In genomic region chr2:182559623-182560022, GRCh38 we compare ENCODE assay signal across 30 cellular contexts.
DNase-seq lines count a peak whose midpoint lies in the region; ATAC-seq, FAIRE-seq and TF ChIP-seq lines count a peak whose summit lies in the region.
"Had no signal": no experiment of that assay in that cellular context is flagged by ENCODE, and none has a peak within 500 bp of the region (broad histone marks: within the 10 kb centered on the region; RNA-seq: fewer than 3 reads in every experiment).

No MANE protein-coding gene starts in this region.

- H3K27ac Mint-ChIP-seq in stimulated activated effector memory CD8-positive, alpha-beta T cell treated with anti-CD3 and anti-CD28 coated beads, Interleukin-12 subunit alpha, Interleukin-12 subunit beta, amount 100 ng/mL, for 72 hours: no peak overlapping the region
- H3K27ac Mint-ChIP-seq: CD14-positive monocyte; dendritic cell treated with granulocyte-macrophage colony-stimulating factor and Interleukin-4, amounts not matched to agents 40 ng/mL and 50 ng/mL, for 4 days; natural killer cell; stimulated activated naive B cell treated with anti-CD40 and anti-IgM and Interleukin-4, amounts not matched to agents 10 μg/mL and 1 μg/mL and 100 μg/mL, for 72 hours had no signal

- no peak for TF ChIP-seq CTCF in astrocyte of the spinal cord (IDR thresholded peaks at IDR 0.05; ENCODE audit: low read depth, low read length)
- no peak for TF ChIP-seq CTCF in hepatocyte (IDR thresholded peaks at IDR 0.05; ENCODE audit: poor library complexity)

- no peak overlapping the region for H3K27ac ChIP-seq in hepatocyte
- H3K27ac ChIP-seq: KMS-11, SK-N-MC, spleen, testis, vagina had no signal

- in situ Hi-C loops in astrocyte of the spinal cord (cut with HindIII; ENCODE audit: low sequenced_read_pairs): no loop called here

- H3K9me3 ChIP-seq in hepatocyte (ENCODE audit: low read depth): no peaks in the 10 kb centered on the region
- H3K9me3 ChIP-seq: spleen, testis, vagina had no signal

- no peaks in the 10 kb centered on the region for H3K4me1 Mint-ChIP-seq in stimulated activated effector memory CD8-positive, alpha-beta T cell treated with anti-CD3 and anti-CD28 coated beads, Interleukin-12 subunit alpha, Interleukin-12 subunit beta, amount 100 ng/mL, for 72 hours
- H3K4me1 Mint-ChIP-seq: natural killer cell; stimulated activated naive B cell treated with anti-CD40 and anti-IgM and Interleukin-4, amounts not matched to agents 10 μg/mL and 1 μg/mL and 100 μg/mL, for 72 hours had no signal

- no peak overlapping the region for H3K4me3 Mint-ChIP-seq in stimulated activated effector memory CD8-positive, alpha-beta T cell treated with anti-CD3 and anti-CD28 coated beads, Interleukin-12 subunit alpha, Interleukin-12 subunit beta, amount 100 ng/mL, for 72 hours
- H3K4me3 Mint-ChIP-seq: activated T-cell treated with anti-CD3 and anti-CD28 coated beads, Interleukin-2, amount 50 U/mL, for 4 hours; CD14-positive monocyte; dendritic cell treated with granulocyte-macrophage colony-stimulating factor and Interleukin-4, amounts not matched to agents 40 ng/mL and 50 ng/mL, for 4 days; natural killer cell; stimulated activated naive B cell treated with anti-CD40 and anti-IgM and Interleukin-4, amounts not matched to agents 10 μg/mL and 1 μg/mL and 100 μg/mL, for 72 hours had no signal

- H2AFZ ChIP-seq in hepatocyte: no peak overlapping the region

- no peaks in the 10 kb centered on the region for H3K79me2 ChIP-seq in hepatocyte

- no peaks in the 10 kb centered on the region for H3K27me3 ChIP-seq in hepatocyte
- H3K27me3 ChIP-seq: spleen, testis, vagina had no signal

- ATAC-seq in stimulated activated effector memory CD8-positive, alpha-beta T cell treated with anti-CD3 and anti-CD28 coated beads, Interleukin-12 subunit alpha, Interleukin-12 subunit beta, amount 100 ng/mL, for 72 hours: no peak
- ATAC-seq: activated T-cell treated with anti-CD3 and anti-CD28 coated beads, Interleukin-2, amount 50 U/mL, for 4 hours; natural killer cell; stimulated activated naive B cell treated with anti-CD40 and anti-IgM and Interleukin-4, amounts not matched to agents 10 μg/mL and 1 μg/mL and 100 μg/mL, for 72 hours had no signal

- DNase-seq in AG08396 (ENCODE audit: low spot score) (peak; percentile 8), HCEC 1CT (peak; percentile 74), astrocyte of the spinal cord (ENCODE audit: low read depth, low spot score) (peak; percentile 31), foreskin melanocyte (peak; percentile 42), cerebellum (ENCODE audit: low spot score) (no peak), HTR-8/SVneo (ENCODE audit: insufficient read length, low spot score) (no peak), hepatocyte (ENCODE audit: low spot score) (no peak)
- DNase-seq in stimulated activated effector memory CD8-positive, alpha-beta T cell treated with anti-CD3 and anti-CD28 coated beads, Interleukin-12 subunit alpha, Interleukin-12 subunit beta, amount 100 ng/mL, for 72 hours (ENCODE audit: low spot score in 2 of 2): no peak
- DNase-seq: activated CD4-positive, alpha-beta T cell treated with anti-CD3 and anti-CD28 coated beads for 4 hours; activated CD8-positive, alpha-beta memory T cell treated with anti-CD3 and anti-CD28 coated beads for 24 hours; activated T-cell treated with anti-CD3 and anti-CD28 coated beads, Interleukin-2, amount 50 U/mL, for 4 hours; caudate nucleus; hippocampal formation; natural killer cell; NCI-H1694; NCI-H2171 treated with DMSO at 0.1 percent for 48 hours; NCI-H526; retina; RPMI8226; spleen; stimulated activated CD4-positive, alpha-beta T cell treated with anti-CD3 and anti-CD28 coated beads, Interleukin-2, amount 100 ng/mL, for 48 hours; stimulated activated naive B cell treated with anti-CD40 and anti-IgM and Interleukin-4, amounts not matched to agents 10 μg/mL and 1 μg/mL and 100 μg/mL, for 72 hours; T-helper 2 cell; testis had no signal

- no peaks in the 10 kb centered on the region for H4K20me1 ChIP-seq in hepatocyte (ENCODE audit: insufficient read depth, poor library complexity, severe bottlenecking)

- H3K4me3 ChIP-seq in astrocyte of the spinal cord (ENCODE audit: low read depth, low read length): no peak overlapping the region
- no peak overlapping the region for H3K4me3 ChIP-seq in hepatocyte
- H3K4me3 ChIP-seq: SK-N-MC, spleen, testis, vagina had no signal

- no peak for FAIRE-seq in HTR-8/SVneo (lab: Jason Lieb, UNC)
- FAIRE-seq: frontal cortex had no signal

- no peaks in the 10 kb centered on the region for H3K36me3 Mint-ChIP-seq in stimulated activated effector memory CD8-positive, alpha-beta T cell treated with anti-CD3 and anti-CD28 coated beads, Interleukin-12 subunit alpha, Interleukin-12 subunit beta, amount 100 ng/mL, for 72 hours
- H3K36me3 Mint-ChIP-seq: CD14-positive monocyte; natural killer cell; stimulated activated naive B cell treated with anti-CD40 and anti-IgM and Interleukin-4, amounts not matched to agents 10 μg/mL and 1 μg/mL and 100 μg/mL, for 72 hours had no signal

- H3K4me1 ChIP-seq in hepatocyte (ENCODE audit: insufficient read depth): no peaks in the 10 kb centered on the region
- H3K4me1 ChIP-seq: spleen, testis, vagina had no signal

- H3K9me3 Mint-ChIP-seq in stimulated activated effector memory CD8-positive, alpha-beta T cell treated with anti-CD3 and anti-CD28 coated beads, Interleukin-12 subunit alpha, Interleukin-12 subunit beta, amount 100 ng/mL, for 72 hours: peaks cover under 1% of the 10 kb centered on the region

- 93% methylated on average over 3 of the region's 3 CpGs for WGBS in hepatocyte (ENCODE audit: low lambda C conversion rate, missing lambda C conversion rate)

- no peaks in the 10 kb centered on the region for H3K36me3 ChIP-seq in hepatocyte (replicated peaks; ENCODE audit: insufficient read depth, low read depth)
- H3K36me3 ChIP-seq: spleen, vagina had no signal

- H3K9me2 ChIP-seq in hepatocyte (replicated peaks; ENCODE audit: insufficient read depth): no peaks in the 10 kb centered on the region

- no peak overlapping the region for H3K4me2 ChIP-seq in hepatocyte
- H3K4me2 ChIP-seq: KMS-11 had no signal

Comparison
In these comparisons a context has a peak if more than half of its experiments do, and no peak if none do; other contexts are left out.
1. DNase-seq: peak in AG08396 (single experiment), HCEC 1CT (single experiment), astrocyte of the spinal cord (single experiment) and foreskin melanocyte (single experiment); none in cerebellum (single experiment), HTR-8/SVneo (single experiment), stimulated activated effector memory CD8-positive, alpha-beta T cell treated with anti-CD3 and anti-CD28 coated beads, Interleukin-12 subunit alpha, Interleukin-12 subunit beta, amount 100 ng/mL, for 72 hours (0 of 2) and hepatocyte (single experiment).